In genomic region chr18:8056723-8057122, GRCh38 we compare ENCODE assay signal across 23 cellular contexts.
DNase-seq lines count a peak whose midpoint lies in the region; ATAC-seq and TF ChIP-seq lines count a peak whose summit lies in the region.
"Had no signal": no experiment of that assay in that cellular context is flagged by ENCODE, and none has a peak within 500 bp of the region (broad histone marks: within the 10 kb centered on the region; RNA-seq: fewer than 3 reads in every experiment).

No MANE protein-coding gene starts in this region.

- H2AFZ ChIP-seq in PC-3 (ENCODE audit: low read length) = no peak overlapping the region

- CTCF ChIA-PET in PC-3 (lab: Charles Lee) = interaction anchor here (0.7 kb wide), 1 partner anchor 828 kb away, joined by 4 read pairs; no protein-coding TSS in a partner anchor

- no peak overlapping the region for H3K27ac ChIP-seq in PC-3 (ENCODE audit: low read length)
- H3K27ac ChIP-seq: BLaER1 had no signal

- H3K9me3 ChIP-seq in PC-3 (ENCODE audit: low read length) = no peaks in the 10 kb centered on the region
- H3K9me3 ChIP-seq: BE2C, BLaER1 had no signal

- H3K79me2 ChIP-seq in PC-3 (ENCODE audit: low read length) = no peaks in the 10 kb centered on the region

- H3K4me2 ChIP-seq in PC-3 (ENCODE audit: low read length) = no peak overlapping the region
- H3K4me2 ChIP-seq: BLaER1 had no signal

- TF ChIP-seq CTCF in PC-3 (conservative IDR thresholded peaks at IDR 0.05; ENCODE audit: low read depth, low read length) = no peak

- ATAC-seq in PC-3 = peak; percentile 92
- ATAC-seq in HG03439 (IDR thresholded peaks at IDR 0.05; ENCODE audit: unreplicated experiment) = no peak
- ATAC-seq: GM12878 had no signal

- no peaks in the 10 kb centered on the region for H3F3A ChIP-seq in PC-3 (ENCODE audit: low read length, unreplicated experiment)

- no TSS peak for BruUV-seq in PC-3 (replicated peaks; lab: Mats Ljungman, UMichigan)

- no peaks in the 10 kb centered on the region for H3K9me2 ChIP-seq in PC-3 (replicated peaks; ENCODE audit: low read length)

- peaks cover 4% of the 10 kb centered on the region; the same call in 1 of the 2 replicates for H3K4me1 ChIP-seq in PC-3 (ENCODE audit: insufficient read depth, low read length)
- H3K4me1 ChIP-seq: BE2C had no signal

- no peaks in the 10 kb centered on the region for H4K20me1 ChIP-seq in PC-3 (ENCODE audit: low read length)
- H4K20me1 ChIP-seq: BLaER1 had no signal

- DNase-seq in DMS53 (lab: John Stamatoyannopoulos, UW) (peak; percentile 24), DMS53 treated with DMSO at 0.1 percent for 48 hours (lab: John Stamatoyannopoulos, UW; ENCODE audit: unreplicated experiment) (peak; percentile 21), PC-3 (peak; percentile 15), brain pericyte (ENCODE audit: low read depth, low spot score) (peak; percentile 21), NCI-H1105 treated with DMSO at 0.1 percent for 48 hours (lab: John Stamatoyannopoulos, UW) (no peak), HPDE6-E6E7 (ENCODE audit: extremely low spot score) (no peak)
- DNase-seq: 8988T; ACHN; BE2C; C1 segment of cervical spinal cord; CD4-positive, alpha-beta memory T cell; CD4-positive, CD25-positive, alpha-beta regulatory T cell; CD8-positive, alpha-beta memory T cell; COR-L47; DMS 273 treated with DMSO at 0.1 percent for 48 hours; DMS153; DMS79; DND-41; EL; GDM1 had no signal

- no peaks in the 10 kb centered on the region for H3K27me3 ChIP-seq in PC-3 (ENCODE audit: low read length)
- H3K27me3 ChIP-seq: BE2C, BLaER1 had no signal

- no peak overlapping the region for H3K4me3 ChIP-seq in PC-3 (ENCODE audit: low read length)
- H3K4me3 ChIP-seq: BLaER1, GM12878 had no signal

- no peak overlapping the region for H3K9ac ChIP-seq in PC-3 (ENCODE audit: low read length)
- H3K9ac ChIP-seq: BLaER1 had no signal

- POLR2A ChIA-PET in PC-3 (lab: Charles Lee; ENCODE audit: unreplicated experiment) = interaction anchor here (0.6 kb wide), 1 partner anchor 209 kb away, joined by 3 read pairs; no protein-coding TSS in a partner anchor

- intact Hi-C loops in PC-3 (cut with micrococcal nuclease) = loop anchor here (5.0 to 10.0 kb wide), 2 partner anchors 179 to 262 kb away; no protein-coding TSS in a partner anchor

- H3K36me3 ChIP-seq in PC-3 (ENCODE audit: low read depth, low read length) = no peaks in the 10 kb centered on the region
- H3K36me3 ChIP-seq: BE2C, BLaER1 had no signal

Comparison
In these comparisons a context has a peak if more than half of its experiments do, and no peak if none do; other contexts are left out.
1. DNase-seq: peak in DMS53 (single experiment), DMS53 treated with DMSO at 0.1 percent for 48 hours (single experiment), PC-3 (single experiment) and brain pericyte (single experiment); none in NCI-H1105 treated with DMSO at 0.1 percent for 48 hours (single experiment) and HPDE6-E6E7 (single experiment).